Comparison of ENCODE assay signal across 29 cellular contexts in genomic region chr5:36621985-36622384, GRCh38. TPM values are rescaled to one million over a fixed set of nuclear protein-coding genes. Genes with fewer than 3 reads are reported as not detected.
"Had no signal": no experiment of that assay in that cellular context is flagged by ENCODE, and none has a peak within 500 bp of the region (broad histone marks: within the 10 kb centered on the region; RNA-seq: fewer than 3 reads in every experiment).

No MANE protein-coding gene starts in this region.

- H3K27ac ChIP-seq: heart right ventricle, hepatocyte, left lung, lower lobe of right lung, ovary, right atrium auricular region, right lobe of liver, skin epidermis, stomach, testis, thyroid gland, upper lobe of right lung, uterus had no signal

- H3K27ac Mint-ChIP-seq: mesothelial cell of epicardium; naive thymus-derived CD4-positive, alpha-beta T cell; natural killer cell treated with Interleukin-12 subunit alpha and Interleukin-12 subunit beta and Interleukin-15 and Interleukin-18, amount 100 ng/mL, for 72 hours; progenitor cell of endocrine pancreas; stimulated activated naive B cell treated with anti-CD40 and anti-IgM and Interleukin-4, amounts not matched to agents 10 μg/mL and 1 μg/mL and 100 μg/mL, for 72 hours had no signal

- DNase-seq: heart right ventricle; kidney; left colon; left lung; lower lobe of right lung; mammary epithelial cell; mesenchymal stem cell; naive thymus-derived CD4-positive, alpha-beta T cell; ovary; right lobe of liver; stimulated activated CD4-positive, alpha-beta T cell treated with anti-CD3 and anti-CD28 coated beads, Interleukin-12 subunit alpha, Interleukin-12 subunit beta, amount 100 ng/mL, for 4 hours; stimulated activated CD4-positive, alpha-beta T cell treated with anti-CD3 and anti-CD28 coated beads, Interleukin-15, amount 100 ng/mL, for 24 hours; stimulated activated CD4-positive, alpha-beta T cell treated with anti-CD3 and anti-CD28 coated beads, Interleukin-2, amount 100 ng/mL, for 24 hours; stimulated activated CD4-positive, alpha-beta T cell treated with anti-CD3 and anti-CD28 coated beads, Interleukin-4, amount 100 ng/mL, for 1 hour; stimulated activated naive B cell treated with anti-CD40 and anti-IgM and Interleukin-4, amounts not matched to agents 10 μg/mL and 1 μg/mL and 100 μg/mL, for 72 hours; stimulated activated naive CD8-positive, alpha-beta T cell treated with anti-CD3 and anti-CD28 coated beads, Interleukin-15, Interleukin-2, amounts not matched to agents 100 U/mL and 50 U/mL, for 24 hours; stomach; testis; thyroid gland; trophoblast cell; upper lobe of right lung; uterus had no signal

- H3K4me3 ChIP-seq: heart right ventricle, hepatocyte, left lung, lower lobe of right lung, ovary, right atrium auricular region, right lobe of liver, skin epidermis, stomach, testis, thyroid gland, upper lobe of right lung, uterus had no signal

- H3K9me3 Mint-ChIP-seq: mesothelial cell of epicardium; natural killer cell treated with Interleukin-12 subunit alpha and Interleukin-12 subunit beta and Interleukin-15 and Interleukin-18, amount 100 ng/mL, for 72 hours; stimulated activated naive B cell treated with anti-CD40 and anti-IgM and Interleukin-4, amounts not matched to agents 10 μg/mL and 1 μg/mL and 100 μg/mL, for 72 hours had no signal

- FAIRE-seq: kidney had no signal

- H3K27me3 ChIP-seq: heart right ventricle, hepatocyte, left lung, ovary, right atrium auricular region, right lobe of liver, stomach, testis, thyroid gland, upper lobe of right lung, uterus had no signal

- H3K4me1 ChIP-seq: left lung, lower lobe of right lung, right atrium auricular region, right lobe of liver, stomach, testis, thyroid gland, upper lobe of right lung, uterus had no signal

- H2AFZ ChIP-seq: hepatocyte had no signal

- H3K4me3 Mint-ChIP-seq: mesothelial cell of epicardium; naive thymus-derived CD4-positive, alpha-beta T cell; natural killer cell treated with Interleukin-12 subunit alpha and Interleukin-12 subunit beta and Interleukin-15 and Interleukin-18, amount 100 ng/mL, for 72 hours; stimulated activated naive B cell treated with anti-CD40 and anti-IgM and Interleukin-4, amounts not matched to agents 10 μg/mL and 1 μg/mL and 100 μg/mL, for 72 hours had no signal

- H3K4me1 Mint-ChIP-seq: stimulated activated naive B cell treated with anti-CD40 and anti-IgM and Interleukin-4, amounts not matched to agents 10 μg/mL and 1 μg/mL and 100 μg/mL, for 72 hours had no signal

- H3K27me3 Mint-ChIP-seq: progenitor cell of endocrine pancreas had no signal

- H3K36me3 Mint-ChIP-seq: naive thymus-derived CD4-positive, alpha-beta T cell; natural killer cell treated with Interleukin-12 subunit alpha and Interleukin-12 subunit beta and Interleukin-15 and Interleukin-18, amount 100 ng/mL, for 72 hours; stimulated activated naive B cell treated with anti-CD40 and anti-IgM and Interleukin-4, amounts not matched to agents 10 μg/mL and 1 μg/mL and 100 μg/mL, for 72 hours had no signal

- H3K9me3 ChIP-seq: heart right ventricle, left lung, lower lobe of right lung, ovary, right atrium auricular region, right lobe of liver, stomach, testis, thyroid gland, upper lobe of right lung, uterus had no signal

- H3K36me3 ChIP-seq: heart right ventricle, left lung, lower lobe of right lung, ovary, right atrium auricular region, right lobe of liver, stomach, thyroid gland, upper lobe of right lung, uterus had no signal

- H3K4me2 ChIP-seq: hepatocyte had no signal

- ATAC-seq: heart right ventricle; left colon; left lung; lower lobe of right lung; naive thymus-derived CD4-positive, alpha-beta T cell; natural killer cell treated with Interleukin-12 subunit alpha and Interleukin-12 subunit beta and Interleukin-15 and Interleukin-18, amount 100 ng/mL, for 72 hours; right lobe of liver; stimulated activated naive B cell treated with anti-CD40 and anti-IgM and Interleukin-4, amounts not matched to agents 10 μg/mL and 1 μg/mL and 100 μg/mL, for 72 hours; stimulated activated naive CD8-positive, alpha-beta T cell treated with anti-CD3 and anti-CD28 coated beads, Interleukin-15, Interleukin-2, amounts not matched to agents 100 U/mL and 50 U/mL, for 24 hours; upper lobe of right lung had no signal

RNA-seq across cellular contexts. Expression of gene SLC1A3, which starts 15.6 kb away (rescaled TPM):
- total RNA-seq: pulmonary artery endothelial cell had no signal
- polyA plus RNA-seq: naive thymus-derived CD4-positive, alpha-beta T cell had no signal
